ENCODE assay signal across 8 cellular contexts in genomic region chr19:19202707-19203011, GRCh38. TPM values are rescaled to one million over a fixed set of nuclear protein-coding genes. Genes with fewer than 3 reads are reported as not detected.
DNase-seq lines count a peak whose midpoint lies in the region; TF ChIP-seq lines count a peak whose summit lies in the region.

No MANE protein-coding gene starts in this region.

- H3K27me3 ChIP-seq in A673 (replicated peaks; ENCODE audit: insufficient read depth, low read depth, low read length, poor library complexity): no peaks in the 10 kb centered on the region
- peaks cover 5% of the 10 kb centered on the region for H3K27me3 ChIP-seq in layer of hippocampus (ENCODE audit: control insufficient read depth, insufficient read depth, low read length)
- no peaks in the 10 kb centered on the region for H3K27me3 ChIP-seq in thyroid gland

- peak overlapping the region; percentile 68 for H3K4me3 ChIP-seq in A673 (ENCODE audit: low read depth, low read length, poor library complexity, severe bottlenecking)
- peak overlapping the region in 2 of 3 donors; percentile 60 to 65 for H3K4me3 ChIP-seq in thyroid gland (replicated peaks in 1 of 3)

- peaks cover 4% of the 10 kb centered on the region for H3K27me3 Mint-ChIP-seq in activated naive CD8-positive, alpha-beta T cell treated with anti-CD3 and anti-CD28 coated beads for 36 hours

- POLR2A ChIA-PET in A673 (lab: Charles Lee; ENCODE audit: low non-redundant PET): interaction anchor here (0.8 kb wide), 1 partner anchor 12 kb away, joined by 7 read pairs; no protein-coding TSS in a partner anchor
- POLR2A ChIA-PET in HEK293T (lab: Yijun Ruan, JAX): interaction anchor here (0.8 to 3.6 kb wide), 6 partner anchors 10 to 203 kb away, joined by 3 to 46 read pairs (median 4); partner anchors contain the start of genes BORCS8, GATAD2A and RFXANK

- H3K27ac ChIP-seq in A673 (ENCODE audit: low read depth, low read length, poor library complexity, severe bottlenecking): peak overlapping the region; percentile 89
- peak overlapping the region; percentile 54 for H3K27ac ChIP-seq in layer of hippocampus (ENCODE audit: low read depth, low read length)
- peak overlapping the region; percentile 48 to 70 (median 58) for H3K27ac ChIP-seq in thyroid gland

- BruUV-seq in A673 (replicated peaks; lab: Mats Ljungman, UMichigan): no TSS peak

- H3K27ac Mint-ChIP-seq in activated naive CD8-positive, alpha-beta T cell treated with anti-CD3 and anti-CD28 coated beads for 36 hours: peak overlapping the region; percentile 94

- WGBS in thyroid gland, 2 donors: 21 to 32% methylated on average over 6 to 11 of the region's 11 CpGs

- no peak for TF ChIP-seq POLR2A in thyroid gland (IDR thresholded peaks at IDR 0.05)

- H3K4me1 ChIP-seq in A673 (ENCODE audit: insufficient read depth, low read length, poor library complexity, severe bottlenecking) (peaks cover 10% of the 10 kb centered on the region), thyroid gland (peaks cover 8 to 22% of the 10 kb centered on the region in 2 donors)

- H3K9me3 Mint-ChIP-seq in activated naive CD8-positive, alpha-beta T cell treated with anti-CD3 and anti-CD28 coated beads for 36 hours: no peaks in the 10 kb centered on the region

- peak overlapping the region; percentile 94 for H3K4me3 Mint-ChIP-seq in activated naive CD8-positive, alpha-beta T cell treated with anti-CD3 and anti-CD28 coated beads for 36 hours

- H3K36me3 ChIP-seq in A673 (ENCODE audit: insufficient read depth, low read length, poor library complexity, severe bottlenecking) (peaks cover 16% of the 10 kb centered on the region), thyroid gland (peaks cover 8 to 24% of the 10 kb centered on the region in 2 donors)

- no peak for TF ChIP-seq CTCF in A673 (conservative IDR thresholded peaks at IDR 0.05; ENCODE audit: low read depth, low read length)
- no peak for TF ChIP-seq CTCF in thyroid gland (IDR thresholded peaks at IDR 0.05)

- peaks cover 19% of the 10 kb centered on the region for H3K36me3 Mint-ChIP-seq in activated naive CD8-positive, alpha-beta T cell treated with anti-CD3 and anti-CD28 coated beads for 36 hours

- H3K4me1 Mint-ChIP-seq in activated naive CD8-positive, alpha-beta T cell treated with anti-CD3 and anti-CD28 coated beads for 36 hours: peaks cover 17% of the 10 kb centered on the region

- DNase-seq in A673 (ENCODE audit: low spot score) (no peak), HEK293T (ENCODE audit: extremely low spot score) (no peak), thyroid gland (no peak), mucosa of gallbladder (ENCODE audit: low spot score) (no peak), dedifferentiated amniotic fluid mesenchymal stem cell (ENCODE audit: extremely low spot score) (no peak), NCI-H1092 treated with DMSO at 0.1 percent for 48 hours (lab: John Stamatoyannopoulos, UW) (no peak)
- DNase-seq in activated naive CD8-positive, alpha-beta T cell treated with anti-CD3 and anti-CD28 coated beads for 36 hours: no peak

- intact Hi-C loops in A673 (cut with micrococcal nuclease; ENCODE audit: unreplicated experiment): no loop called here
- intact Hi-C loops in thyroid gland (cut with DNase I): no loop called here

- CTCF ChIA-PET in A673 (lab: Charles Lee) (no interaction called here), HEK293T (lab: Yijun Ruan, JAX) (interaction anchor here (0.9 to 1.4 kb wide), 3 partner anchors 9 to 23 kb away, joined by 3 read pairs; no protein-coding TSS in a partner anchor)

- H3K9me3 ChIP-seq in A673 (ENCODE audit: low read depth, low read length, poor library complexity, severe bottlenecking) (no peaks in the 10 kb centered on the region), thyroid gland (no peaks in the 10 kb centered on the region)

TF ChIP-seq in HEK293T, 16 proteins besides CTCF, POLR2A, EP300 and RAD21:
- TF ChIP-seq TARDBP (IDR thresholded peaks at IDR 0.05) (no peak), ELF4 (IDR thresholded peaks at IDR 0.05) (no peak), HDGF (IDR thresholded peaks at IDR 0.05; ENCODE audit: borderline replicate concordance) (peak; percentile 74; the same call in 1 of the 2 replicates), CTBP1 (IDR thresholded peaks at IDR 0.05; ENCODE audit: borderline replicate concordance) (no peak), NFRKB (IDR thresholded peaks at IDR 0.05) (no peak), PKNOX1 (IDR thresholded peaks at IDR 0.05) (no peak)
TF ChIP-seq in HEK293T: peak in this region for 1.

RNA-seq across cellular contexts. Expression of gene NR2C2AP, which starts 0.6 kb away (rescaled TPM):
- total RNA-seq in A673 (2021): 35.6 and 45.3 TPM in 2 replicates
- total RNA-seq in activated naive CD8-positive, alpha-beta T cell treated with anti-CD3 and anti-CD28 coated beads for 36 hours: 10 to 100 TPM; 46.0 to 47.6 TPM
- total RNA-seq in thyroid gland: 10 to 100 TPM in 1 of 4 donors, 1 to 10 TPM in 3; 6.6 to 16.8 (median 7.6) TPM
- total RNA-seq in mucosa of gallbladder: 12.9 TPM

RNA-seq across cellular contexts. Expression of gene NCAN, which starts 9.1 kb away (rescaled TPM):
- total RNA-seq in A673 (2021): not detected in 2 replicates
- not detected for total RNA-seq in activated naive CD8-positive, alpha-beta T cell treated with anti-CD3 and anti-CD28 coated beads for 36 hours
- under 1 TPM in 1 of 4 donors, not detected in 3; 0.44 TPM for total RNA-seq in thyroid gland
- not detected for total RNA-seq in mucosa of gallbladder

RNA-seq across cellular contexts. Expression of gene RFXANK, which starts 10.6 kb away (rescaled TPM):
- total RNA-seq in A673 (2021) (96.3 and 109 TPM in 2 replicates), thyroid gland (10 to 100 TPM; 32.5 to 87.8 (median 57.0) TPM), mucosa of gallbladder (64.7 TPM)
- total RNA-seq in activated naive CD8-positive, alpha-beta T cell treated with anti-CD3 and anti-CD28 coated beads for 36 hours: 10 to 100 TPM; 84.6 to 85.4 TPM

RNA-seq across cellular contexts. Expression of gene BORCS8, which starts 10.7 kb away (rescaled TPM):
- total RNA-seq in A673 (2021) (29.9 and 37.5 TPM in 2 replicates), thyroid gland (10 to 100 TPM; 15.4 to 38.7 (median 18.2) TPM), mucosa of gallbladder (29.8 TPM)
- total RNA-seq in activated naive CD8-positive, alpha-beta T cell treated with anti-CD3 and anti-CD28 coated beads for 36 hours: 10 to 100 TPM; 29.8 to 31.1 TPM

RNA-seq across cellular contexts. Expression of gene MEF2B, which starts 32.6 kb away (rescaled TPM):
- total RNA-seq in A673 (2021): 2.9 and 3.4 TPM in 2 replicates
- total RNA-seq in activated naive CD8-positive, alpha-beta T cell treated with anti-CD3 and anti-CD28 coated beads for 36 hours: 1 to 10 TPM; 1.6 to 2.3 TPM
- total RNA-seq in thyroid gland: 1 to 10 TPM in 1 of 4 donors, under 1 TPM in 1, not detected in 2; 0.67 to 1.5 TPM
- total RNA-seq in mucosa of gallbladder: 4.3 TPM
